9 cellular contexts compared by ENCODE assay signal in the genomic region with DNA sequence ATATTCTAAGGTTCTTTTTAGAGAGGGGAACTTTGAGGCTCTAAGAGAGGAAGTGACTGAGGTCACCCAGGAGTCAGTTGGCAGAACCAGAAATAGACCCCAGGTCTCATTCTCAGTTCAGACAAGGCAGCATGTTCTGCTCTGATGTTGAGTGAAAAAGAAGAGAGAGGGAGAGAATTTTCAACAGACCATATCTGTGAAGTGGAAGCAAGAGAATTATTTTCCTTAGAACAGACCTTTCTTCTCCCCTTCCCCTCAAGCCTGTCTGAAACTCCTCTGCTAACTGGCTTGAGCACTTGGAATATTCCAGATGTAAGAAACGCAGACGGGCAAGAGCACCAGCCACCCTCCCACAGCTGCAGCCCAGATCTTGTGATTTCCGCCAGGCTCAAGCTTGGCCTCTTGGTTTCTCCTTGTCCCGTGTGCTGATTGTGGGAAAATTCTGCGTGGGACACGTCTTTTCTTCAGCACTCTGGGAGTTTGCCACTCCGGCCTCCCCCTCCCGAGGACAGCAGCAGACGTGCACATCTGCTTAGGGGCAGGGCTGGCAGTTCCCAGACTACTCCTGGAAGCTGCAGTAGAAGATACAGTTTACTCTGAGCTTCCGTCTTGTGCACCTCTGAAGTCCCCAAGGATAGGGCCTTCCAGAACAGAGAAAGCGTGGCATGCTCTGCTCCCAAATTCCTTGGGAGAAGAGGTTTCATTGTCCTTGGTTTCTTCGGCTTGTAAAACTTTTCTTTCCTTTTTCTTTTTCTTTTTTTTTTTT. TPM values are rescaled to one million over a fixed set of nuclear protein-coding genes. Genes with fewer than 3 reads are reported as not detected.
DNase-seq lines count a peak whose midpoint lies in the region; ATAC-seq and TF ChIP-seq lines count a peak whose summit lies in the region.
"Had no signal": no experiment of that assay in that cellular context is flagged by ENCODE, and none has a peak within 500 bp of the region (broad histone marks: within the 10 kb centered on the region; RNA-seq: fewer than 3 reads in every experiment).

No MANE protein-coding gene starts in this region.

- H3K27ac ChIP-seq in OCI-LY1 (ENCODE audit: low read depth, low read length, poor library complexity, severe bottlenecking) = peak overlapping the region; percentile 76
- H3K27ac ChIP-seq in spleen = peak overlapping the region; percentile 16 to 88 (median 82)

- peak overlapping the region; percentile 80 for H3K27ac Mint-ChIP-seq in activated CD4-positive, alpha-beta T cell treated with anti-CD3 and anti-CD28 coated beads, Interleukin-2, amount 10 ng/mL, durations not matched to agents 7 days and 5 days

- H3K27me3 ChIP-seq in OCI-LY1 (ENCODE audit: insufficient read depth, low read length) (no peaks in the 10 kb centered on the region), spleen (replicated peaks in 1 of 7) (no peaks in the 10 kb centered on the region)

- peak overlapping the region; percentile 53 for H3K9ac ChIP-seq in OCI-LY1 (ENCODE audit: low read length)

- H3K4me3 Mint-ChIP-seq in activated CD4-positive, alpha-beta T cell treated with anti-CD3 and anti-CD28 coated beads, Interleukin-2, amount 10 ng/mL, durations not matched to agents 7 days and 5 days = peak overlapping the region; percentile 30

- H3K4me1 ChIP-seq in OCI-LY1 (ENCODE audit: insufficient read depth, low read length, severe bottlenecking) = peaks cover 23% of the 10 kb centered on the region
- peaks cover 11 to 67% (median 55%) of the 10 kb centered on the region in 6 donors for H3K4me1 ChIP-seq in spleen

- peak overlapping the region; percentile 30; the same call in 1 of the 2 replicates for H2AFZ ChIP-seq in OCI-LY1 (ENCODE audit: low read length)

- H3K4me2 ChIP-seq in OCI-LY1 (ENCODE audit: low read length) = peak overlapping the region; percentile 71

- peak in 1 of 3 donors; percentile 24 for TF ChIP-seq POLR2A in spleen (IDR thresholded peaks at IDR 0.05)

- intact Hi-C loops in spleen (cut with DNase I; ENCODE audit: low total_unique reads) = no loop called here

- peaks cover 2% of the 10 kb centered on the region for H3K27me3 Mint-ChIP-seq in activated CD4-positive, alpha-beta T cell treated with anti-CD3 and anti-CD28 coated beads, Interleukin-2, amount 10 ng/mL, durations not matched to agents 7 days and 5 days

- no peak for DNase-seq in activated CD4-positive, alpha-beta T cell treated with anti-CD3 and anti-CD28 coated beads, Interleukin-2, amount 10 ng/mL, durations not matched to agents 7 days and 5 days
- DNase-seq in activated CD4-positive, alpha-beta T cell treated with anti-CD3 and anti-CD28 coated beads, Interleukin-2, amount 50 U/mL, for 1 hour = no peak
- peak; percentile 76 for DNase-seq in spleen
- no peak for DNase-seq in A172 (ENCODE audit: low spot score)
- DNase-seq in GDM1 (lab: John Stamatoyannopoulos, UW) = no peak
- no peak for DNase-seq in AG20443 (ENCODE audit: low spot score)

- peaks cover 12% of the 10 kb centered on the region for H3K36me3 Mint-ChIP-seq in activated CD4-positive, alpha-beta T cell treated with anti-CD3 and anti-CD28 coated beads, Interleukin-2, amount 10 ng/mL, durations not matched to agents 7 days and 5 days (ENCODE audit: low read depth)

- CTCF ChIA-PET in activated CD4-positive, alpha-beta T cell treated with anti-CD3 and anti-CD28 coated beads, Interleukin-2, amount 10 ng/mL, durations not matched to agents 7 days and 5 days (lab: Charles Lee) = interaction anchor here (0.7 to 2.7 kb wide), 11 partner anchors 7 to 164 kb away, joined by 3 to 8 read pairs (median 4); no protein-coding TSS in a partner anchor

- WGBS in spleen, 5 donors = 33 to 49% (median 43%) methylated on average over 12 of the region's 12 CpGs

- peaks cover 12% of the 10 kb centered on the region for H3K9me3 Mint-ChIP-seq in activated CD4-positive, alpha-beta T cell treated with anti-CD3 and anti-CD28 coated beads, Interleukin-2, amount 10 ng/mL, durations not matched to agents 7 days and 5 days

- H3K36me3 ChIP-seq in OCI-LY1 (ENCODE audit: insufficient read depth, low read length) (no peaks in the 10 kb centered on the region), spleen (no peaks in the 10 kb centered on the region)

- POLR2A ChIA-PET in activated CD4-positive, alpha-beta T cell treated with anti-CD3 and anti-CD28 coated beads, Interleukin-2, amount 10 ng/mL, durations not matched to agents 7 days and 5 days (lab: Charles Lee) = no interaction called here

- H3K79me2 ChIP-seq in OCI-LY1 (ENCODE audit: insufficient read depth, low read length) = no peaks in the 10 kb centered on the region

- H3K4me3 ChIP-seq in OCI-LY1 (ENCODE audit: low read depth, low read length, poor library complexity, severe bottlenecking) = peak overlapping the region; percentile 46
- H3K4me3 ChIP-seq in spleen = peak overlapping the region in 3 of 8 donors; percentile 9 to 53 (median 11)

- ATAC-seq in HG02852 (IDR thresholded peaks at IDR 0.05; ENCODE audit: unreplicated experiment) = peak; percentile 97

- TF ChIP-seq CTCF in OCI-LY1 (IDR thresholded peaks at IDR 0.05; ENCODE audit: low read length) (no peak), spleen (IDR thresholded peaks at IDR 0.05 in 8 of 11, conservative IDR thresholded peaks at IDR 0.05 in 3 of 11) (no peak)

- no peaks in the 10 kb centered on the region for H4K20me1 ChIP-seq in OCI-LY1 (ENCODE audit: insufficient read depth, low read length)

- no peaks in the 10 kb centered on the region for H3F3A ChIP-seq in OCI-LY1 (ENCODE audit: insufficient read depth, low read length)

- H3K9me3 ChIP-seq in OCI-LY1 (ENCODE audit: low read length) (no peaks in the 10 kb centered on the region), spleen (no peaks in the 10 kb centered on the region)

- H3K4me1 Mint-ChIP-seq in activated CD4-positive, alpha-beta T cell treated with anti-CD3 and anti-CD28 coated beads, Interleukin-2, amount 10 ng/mL, durations not matched to agents 7 days and 5 days = peaks cover 45% of the 10 kb centered on the region

- H3K9me2 ChIP-seq in OCI-LY1 (ENCODE audit: low read depth, low read length) = no peaks in the 10 kb centered on the region

RNA-seq across cellular contexts. Expression of a gene that starts 22.7 kb away (rescaled TPM):
- 100 to 1,000 TPM; 379 to 406 TPM for total RNA-seq in activated CD4-positive, alpha-beta T cell treated with anti-CD3 and anti-CD28 coated beads, Interleukin-2, amount 10 ng/mL, durations not matched to agents 7 days and 5 days
- 100 to 1,000 TPM; 212 to 389 (median 260) TPM for total RNA-seq in spleen
- polyA plus RNA-seq in spleen = 10 to 100 TPM; 36.4 to 39.2 (median 37.9) TPM
- not detected in 2 replicates for total RNA-seq in A172 (2014; rRNA removed; shearing (Covaris generic))
- polyA plus RNA-seq: AG04450 had no signal

Comparison
In these comparisons a context has a peak if more than half of its experiments do, and no peak if none do; other contexts are left out.
1. RNA of a gene that starts 22.7 kb away (total RNA-seq): 379 to 406 TPM in activated CD4-positive, alpha-beta T cell treated with anti-CD3 and anti-CD28 coated beads, Interleukin-2, amount 10 ng/mL, durations not matched to agents 7 days and 5 days and 212 to 389 TPM in spleen; not detected in A172; every median in the first group is over 100 times any median in the second.